In genomic region chr14:78606111-78606510, GRCh38 we compare ENCODE assay signal across 14 cellular contexts.
DNase-seq lines count a peak whose midpoint lies in the region; ATAC-seq and TF ChIP-seq lines count a peak whose summit lies in the region.
"Had no signal": no experiment of that assay in that cellular context is flagged by ENCODE, and none has a peak within 500 bp of the region (broad histone marks: within the 10 kb centered on the region; RNA-seq: fewer than 3 reads in every experiment).

No MANE protein-coding gene starts in this region.

- no peak overlapping the region for H3K4me3 Mint-ChIP-seq in activated T-helper 1 cell treated with anti-CD3 and anti-CD28 coated beads, Interleukin-12 subunit alpha, Interleukin-12 subunit beta, Interleukin-2, Interleukin-4 antibody, amounts not matched to agents 30 ng/mL and 10 ng/mL and 1 ng/mL, durations not matched to agents 14 hours and 24 hours and 36 hours
- H3K4me3 Mint-ChIP-seq: GM23338 had no signal

- no peaks in the 10 kb centered on the region for H3K4me1 Mint-ChIP-seq in activated T-helper 1 cell treated with anti-CD3 and anti-CD28 coated beads, Interleukin-12 subunit alpha, Interleukin-12 subunit beta, Interleukin-2, Interleukin-4 antibody, amounts not matched to agents 30 ng/mL and 10 ng/mL and 1 ng/mL, durations not matched to agents 14 hours and 24 hours and 36 hours (ENCODE audit: low read depth)

- no peaks in the 10 kb centered on the region for H3K36me3 Mint-ChIP-seq in activated T-helper 1 cell treated with anti-CD3 and anti-CD28 coated beads, Interleukin-12 subunit alpha, Interleukin-12 subunit beta, Interleukin-2, Interleukin-4 antibody, amounts not matched to agents 30 ng/mL and 10 ng/mL and 1 ng/mL, durations not matched to agents 14 hours and 24 hours and 36 hours (ENCODE audit: low read depth)

- intact Hi-C loops in activated T-helper 1 cell treated with anti-CD3 and anti-CD28 coated beads, Interleukin-12 subunit alpha, Interleukin-12 subunit beta, Interleukin-2, Interleukin-4 antibody, amounts not matched to agents 30 ng/mL and 10 ng/mL and 1 ng/mL, durations not matched to agents 14 hours and 24 hours and 36 hours (cut with micrococcal nuclease) = no loop called here

- DNase-seq in AG20443 (ENCODE audit: low spot score) (peak; percentile 71), dermis blood vessel endothelial cell (peak; percentile 67), myocyte (ENCODE audit: low read depth) (peak; percentile 20), CD1c-positive myeloid dendritic cell (ENCODE audit: extremely low spot score) (no peak)
- no peak for DNase-seq in stimulated activated CD4-positive, alpha-beta T cell treated with anti-CD3 and anti-CD28 coated beads, Interleukin-4, amount 100 ng/mL, for 24 hours
- no peak for DNase-seq in activated T-helper 1 cell treated with anti-CD3 and anti-CD28 coated beads, Interleukin-12 subunit alpha, Interleukin-12 subunit beta, Interleukin-2, Interleukin-4 antibody, amounts not matched to agents 30 ng/mL and 10 ng/mL and 1 ng/mL, durations not matched to agents 14 hours and 24 hours and 36 hours (ENCODE audit: low spot score)
- DNase-seq: Caco-2; central memory CD4-positive, alpha-beta T cell; KBM-7; left ventricle myocardium superior; NCI-H187 treated with DMSO at 0.1 percent for 48 hours had no signal

- H3K27me3 Mint-ChIP-seq in activated T-helper 1 cell treated with anti-CD3 and anti-CD28 coated beads, Interleukin-12 subunit alpha, Interleukin-12 subunit beta, Interleukin-2, Interleukin-4 antibody, amounts not matched to agents 30 ng/mL and 10 ng/mL and 1 ng/mL, durations not matched to agents 14 hours and 24 hours and 36 hours (ENCODE audit: insufficient read depth) = peaks cover 2% of the 10 kb centered on the region

- no peak overlapping the region for H3K27ac Mint-ChIP-seq in activated T-helper 1 cell treated with anti-CD3 and anti-CD28 coated beads, Interleukin-12 subunit alpha, Interleukin-12 subunit beta, Interleukin-2, Interleukin-4 antibody, amounts not matched to agents 30 ng/mL and 10 ng/mL and 1 ng/mL, durations not matched to agents 14 hours and 24 hours and 36 hours
- H3K27ac Mint-ChIP-seq: GM23338 had no signal

- no peaks in the 10 kb centered on the region for H3K9me3 Mint-ChIP-seq in activated T-helper 1 cell treated with anti-CD3 and anti-CD28 coated beads, Interleukin-12 subunit alpha, Interleukin-12 subunit beta, Interleukin-2, Interleukin-4 antibody, amounts not matched to agents 30 ng/mL and 10 ng/mL and 1 ng/mL, durations not matched to agents 14 hours and 24 hours and 36 hours
- H3K9me3 Mint-ChIP-seq: GM23338 had no signal

- ATAC-seq in HG03565 (IDR thresholded peaks at IDR 0.05; ENCODE audit: unreplicated experiment) = peak; percentile 53
- ATAC-seq in SK-N-SH treated with all-trans-retinoic acid at 6 μM for 48 hours = no peak
- ATAC-seq: GM23338, left ventricle myocardium superior had no signal

TF ChIP-seq in SK-N-SH treated with all-trans-retinoic acid at 6 μM for 48 hours, 23 proteins besides CTCF, POLR2A, EP300 and RAD21:
- no peak for TF ChIP-seq CSRNP3 (CRISPR knock-in tag; IDR thresholded peaks at IDR 0.05)

Comparison
In these comparisons a context has a peak if more than half of its experiments do, and no peak if none do; other contexts are left out.
1. DNase-seq: peak in AG20443 (single experiment), dermis blood vessel endothelial cell (single experiment) and myocyte (single experiment); none in stimulated activated CD4-positive, alpha-beta T cell treated with anti-CD3 and anti-CD28 coated beads, Interleukin-4, amount 100 ng/mL, for 24 hours (single experiment), CD1c-positive myeloid dendritic cell (single experiment) and activated T-helper 1 cell treated with anti-CD3 and anti-CD28 coated beads, Interleukin-12 subunit alpha, Interleukin-12 subunit beta, Interleukin-2, Interleukin-4 antibody, amounts not matched to agents 30 ng/mL and 10 ng/mL and 1 ng/mL, durations not matched to agents 14 hours and 24 hours and 36 hours (single experiment).